ENCODE assay signal across 32 cellular contexts in the genomic region with DNA sequence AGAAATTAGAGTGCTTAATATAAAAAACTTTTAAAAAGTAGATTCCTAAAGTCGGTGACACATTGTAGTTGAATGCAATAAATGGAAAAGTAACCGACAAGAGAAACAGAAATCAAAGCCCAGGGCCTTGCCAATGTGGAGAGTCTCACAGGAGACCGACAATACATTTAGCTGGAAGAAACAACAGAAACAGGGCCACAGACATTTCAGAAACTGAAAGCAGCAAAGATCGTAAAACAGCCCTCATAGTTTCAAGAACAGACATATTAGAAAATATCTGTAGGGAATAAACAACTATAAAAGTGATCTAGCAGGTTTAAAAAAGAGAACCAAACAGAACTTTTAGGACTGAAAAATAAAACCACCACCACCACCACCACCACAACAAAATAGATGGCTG. TPM values are rescaled to one million over a fixed set of nuclear protein-coding genes. Genes with fewer than 3 reads are reported as not detected.
A peak's percentile ranks its signal among the peaks of the same experiment; 100 is the strongest.
DNase-seq lines count a peak whose midpoint lies in the region; ATAC-seq and TF ChIP-seq lines count a peak whose summit lies in the region.
"Had no signal": no experiment of that assay in that cellular context is flagged by ENCODE, and none has a peak within 500 bp of the region (broad histone marks: within the 10 kb centered on the region; RNA-seq: fewer than 3 reads in every experiment).

No MANE protein-coding gene starts in this region.

- peaks cover 5% of the 10 kb centered on the region for H3K9me3 Mint-ChIP-seq in activated CD4-positive, alpha-beta memory T cell treated with anti-CD3 and anti-CD28 coated beads, Interleukin-2, amount 10 ng/mL, durations not matched to agents 7 days and 5 days
- peaks cover 12% of the 10 kb centered on the region for H3K9me3 Mint-ChIP-seq in activated CD4-positive, alpha-beta memory T cell treated with anti-CD3 and anti-CD28 coated beads for 36 hours
- peaks cover 8 to 12% of the 10 kb centered on the region in 2 donors for H3K9me3 Mint-ChIP-seq in stimulated activated naive B cell treated with anti-CD40 and anti-IgM and Interleukin-4, amounts not matched to agents 10 μg/mL and 1 μg/mL and 100 μg/mL, for 72 hours
- H3K9me3 Mint-ChIP-seq: neural progenitor cell had no signal

- no peaks in the 10 kb centered on the region for H3K27me3 Mint-ChIP-seq in activated CD4-positive, alpha-beta memory T cell treated with anti-CD3 and anti-CD28 coated beads, Interleukin-2, amount 10 ng/mL, durations not matched to agents 7 days and 5 days
- no peaks in the 10 kb centered on the region for H3K27me3 Mint-ChIP-seq in activated CD4-positive, alpha-beta memory T cell treated with anti-CD3 and anti-CD28 coated beads for 36 hours
- H3K27me3 Mint-ChIP-seq in stimulated activated naive B cell treated with anti-CD40 and anti-IgM and Interleukin-4, amounts not matched to agents 10 μg/mL and 1 μg/mL and 100 μg/mL, for 72 hours = no peaks in the 10 kb centered on the region

- peak overlapping the region; percentile 3 for H3K4me3 Mint-ChIP-seq in activated CD4-positive, alpha-beta memory T cell treated with anti-CD3 and anti-CD28 coated beads, Interleukin-2, amount 10 ng/mL, durations not matched to agents 7 days and 5 days
- no peak overlapping the region for H3K4me3 Mint-ChIP-seq in activated CD4-positive, alpha-beta memory T cell treated with anti-CD3 and anti-CD28 coated beads for 36 hours
- H3K4me3 Mint-ChIP-seq in stimulated activated naive B cell treated with anti-CD40 and anti-IgM and Interleukin-4, amounts not matched to agents 10 μg/mL and 1 μg/mL and 100 μg/mL, for 72 hours = peak overlapping the region in 1 of 2 donors; percentile 12
- H3K4me3 Mint-ChIP-seq: CD8-positive, alpha-beta T cell; H9; neural progenitor cell had no signal

- DNase-seq in activated CD4-positive, alpha-beta memory T cell treated with anti-CD3 and anti-CD28 coated beads, Interleukin-2, amount 10 ng/mL, durations not matched to agents 7 days and 5 days = no peak
- DNase-seq in activated CD4-positive, alpha-beta memory T cell treated with anti-CD3 and anti-CD28 coated beads for 36 hours = no peak
- DNase-seq in RPMI8226 (peak; percentile 23), fibroblast of peridontal ligament (ENCODE audit: extremely low read depth) (peak; percentile 15), NCI-H128 (lab: John Stamatoyannopoulos, UW; ENCODE audit: unreplicated experiment) (no peak), GM20000 (ENCODE audit: low spot score) (no peak)
- no peak for DNase-seq in stimulated activated naive B cell treated with anti-CD40 and anti-IgM and Interleukin-4, amounts not matched to agents 10 μg/mL and 1 μg/mL and 100 μg/mL, for 72 hours
- DNase-seq: activated effector memory CD4-positive, alpha-beta T cell treated with anti-CD3 and anti-CD28 coated beads, Interleukin-2, amount 50 U/mL, for 16 hours; AML-193; CD8-positive, alpha-beta T cell; colonic mucosa; effector CD4-positive, alpha-beta T cell; H9; KBM-7; left colon; MG63; NCI-H1436 treated with DMSO at 0.1 percent for 48 hours; NCI-H2107; NCI-H446 treated with DMSO at 0.1 percent for 48 hours; NCI-H82; small intestine; stimulated activated naive CD4-positive, alpha-beta T cell treated with Interleukin-2 at 50 U/mL for 16 hours; T1000; upper lobe of right lung; WERI-Rb-1 had no signal

- peaks cover 60% of the 10 kb centered on the region for H3K36me3 Mint-ChIP-seq in activated CD4-positive, alpha-beta memory T cell treated with anti-CD3 and anti-CD28 coated beads, Interleukin-2, amount 10 ng/mL, durations not matched to agents 7 days and 5 days (ENCODE audit: low read depth)
- peaks cover 20% of the 10 kb centered on the region for H3K36me3 Mint-ChIP-seq in activated CD4-positive, alpha-beta memory T cell treated with anti-CD3 and anti-CD28 coated beads for 36 hours
- peaks cover 57 to 64% of the 10 kb centered on the region in 2 donors for H3K36me3 Mint-ChIP-seq in stimulated activated naive B cell treated with anti-CD40 and anti-IgM and Interleukin-4, amounts not matched to agents 10 μg/mL and 1 μg/mL and 100 μg/mL, for 72 hours

- intact Hi-C loops in activated CD4-positive, alpha-beta memory T cell treated with anti-CD3 and anti-CD28 coated beads for 36 hours (cut with micrococcal nuclease) = no loop called here

- H3K27ac Mint-ChIP-seq in activated CD4-positive, alpha-beta memory T cell treated with anti-CD3 and anti-CD28 coated beads, Interleukin-2, amount 10 ng/mL, durations not matched to agents 7 days and 5 days = no peak overlapping the region
- no peak overlapping the region for H3K27ac Mint-ChIP-seq in activated CD4-positive, alpha-beta memory T cell treated with anti-CD3 and anti-CD28 coated beads for 36 hours
- H3K27ac Mint-ChIP-seq in stimulated activated naive B cell treated with anti-CD40 and anti-IgM and Interleukin-4, amounts not matched to agents 10 μg/mL and 1 μg/mL and 100 μg/mL, for 72 hours = peak overlapping the region; percentile 75
- H3K27ac Mint-ChIP-seq: CD8-positive, alpha-beta T cell; H9; neural progenitor cell had no signal

- TF ChIP-seq CTCF in GM20000 (IDR thresholded peaks at IDR 0.05; ENCODE audit: extremely low read depth, missing control alignments) = no peak

- ATAC-seq in stimulated activated naive B cell treated with anti-CD40 and anti-IgM and Interleukin-4, amounts not matched to agents 10 μg/mL and 1 μg/mL and 100 μg/mL, for 72 hours (replicated peaks) = no peak
- no peak for ATAC-seq in HG03108 (IDR thresholded peaks at IDR 0.05; ENCODE audit: unreplicated experiment)
- ATAC-seq: CD8-positive, alpha-beta T cell; left colon; upper lobe of right lung had no signal

- POLR2A ChIA-PET in activated CD4-positive, alpha-beta memory T cell treated with anti-CD3 and anti-CD28 coated beads, Interleukin-2, amount 10 ng/mL, durations not matched to agents 7 days and 5 days (lab: Charles Lee) = no interaction called here
- POLR2A ChIA-PET in activated CD4-positive, alpha-beta memory T cell treated with anti-CD3 and anti-CD28 coated beads for 36 hours (lab: Charles Lee) = no interaction called here

- CTCF ChIA-PET in activated CD4-positive, alpha-beta memory T cell treated with anti-CD3 and anti-CD28 coated beads, Interleukin-2, amount 10 ng/mL, durations not matched to agents 7 days and 5 days (lab: Charles Lee) = no interaction called here
- CTCF ChIA-PET in activated CD4-positive, alpha-beta memory T cell treated with anti-CD3 and anti-CD28 coated beads for 36 hours (lab: Charles Lee) = no interaction called here

- peaks cover 8% of the 10 kb centered on the region for H3K4me1 Mint-ChIP-seq in activated CD4-positive, alpha-beta memory T cell treated with anti-CD3 and anti-CD28 coated beads, Interleukin-2, amount 10 ng/mL, durations not matched to agents 7 days and 5 days
- peaks cover 7% of the 10 kb centered on the region for H3K4me1 Mint-ChIP-seq in activated CD4-positive, alpha-beta memory T cell treated with anti-CD3 and anti-CD28 coated beads for 36 hours (ENCODE audit: low read depth)
- H3K4me1 Mint-ChIP-seq in stimulated activated naive B cell treated with anti-CD40 and anti-IgM and Interleukin-4, amounts not matched to agents 10 μg/mL and 1 μg/mL and 100 μg/mL, for 72 hours = peaks cover 13 to 31% of the 10 kb centered on the region in 2 donors
- H3K4me1 Mint-ChIP-seq: H9, neural progenitor cell had no signal

RNA-seq across cellular contexts. Expression of a gene that starts 49.5 kb away (rescaled TPM):
- 10 to 100 TPM; 29.5 to 30.9 TPM for total RNA-seq in activated CD4-positive, alpha-beta memory T cell treated with anti-CD3 and anti-CD28 coated beads, Interleukin-2, amount 10 ng/mL, durations not matched to agents 7 days and 5 days
- total RNA-seq in activated CD4-positive, alpha-beta memory T cell treated with anti-CD3 and anti-CD28 coated beads for 36 hours = 1 to 10 TPM; 5.5 to 5.9 TPM
- total RNA-seq: astrocyte, cardiac muscle cell, Daoy, H9, lung microvascular endothelial cell, temporal lobe had no signal

Comparison
In these comparisons a context has a peak if more than half of its experiments do, and no peak if none do; other contexts are left out.
1. RNA of a gene that starts 49.5 kb away (total RNA-seq): 29.5 to 30.9 TPM in activated CD4-positive, alpha-beta memory T cell treated with anti-CD3 and anti-CD28 coated beads, Interleukin-2, amount 10 ng/mL, durations not matched to agents 7 days and 5 days; 5.5 to 5.9 TPM in activated CD4-positive, alpha-beta memory T cell treated with anti-CD3 and anti-CD28 coated beads for 36 hours; every median in the first group is over 4 times any median in the second.
2. DNase-seq: peak in RPMI8226 (single experiment) and fibroblast of peridontal ligament (single experiment); none in activated CD4-positive, alpha-beta memory T cell treated with anti-CD3 and anti-CD28 coated beads, Interleukin-2, amount 10 ng/mL, durations not matched to agents 7 days and 5 days (single experiment), activated CD4-positive, alpha-beta memory T cell treated with anti-CD3 and anti-CD28 coated beads for 36 hours (single experiment), stimulated activated naive B cell treated with anti-CD40 and anti-IgM and Interleukin-4, amounts not matched to agents 10 μg/mL and 1 μg/mL and 100 μg/mL, for 72 hours (single experiment), NCI-H128 (single experiment) and GM20000 (single experiment).